ENCODE assay signal across 8 cellular contexts in genomic region chr19:38932425-38933179, GRCh38. TPM values are rescaled to one million over a fixed set of nuclear protein-coding genes. Genes with fewer than 3 reads are reported as not detected.
DNase-seq lines count a peak whose midpoint lies in the region; TF ChIP-seq lines count a peak whose summit lies in the region.

No MANE protein-coding gene starts in this region.

- no peak overlapping the region for H3K9ac ChIP-seq in trophoblast cell (ENCODE audit: low read length)

- no peak overlapping the region for H2AK5ac ChIP-seq in trophoblast cell (ENCODE audit: low read length)

- H3K9me3 ChIP-seq in SJCRH30 (replicated peaks) (peaks cover 4% of the 10 kb centered on the region; the same call in 1 of the 2 replicates), trophoblast cell (ENCODE audit: insufficient read depth, low read depth, low read length) (peaks cover 9% of the 10 kb centered on the region)

- no peak overlapping the region for H4K12ac ChIP-seq in trophoblast cell (ENCODE audit: low read depth, low read length)

- H3K4ac ChIP-seq in trophoblast cell (ENCODE audit: low read depth, low read length): no peak overlapping the region

- no peak overlapping the region for H3K4me3 ChIP-seq in SJCRH30
- H3K4me3 ChIP-seq in trophoblast cell (ENCODE audit: low read depth, low read length): no peak overlapping the region

- H2BK120ac ChIP-seq in trophoblast cell (ENCODE audit: insufficient read depth, low read length, poor library complexity): no peak overlapping the region

- H4K8ac ChIP-seq in trophoblast cell (ENCODE audit: low read depth, low read length): no peak overlapping the region

- peaks cover 10% of the 10 kb centered on the region for H3K79me2 ChIP-seq in trophoblast cell (ENCODE audit: control insufficient read depth, insufficient read depth, low read length, poor library complexity)

- H3K79me1 ChIP-seq in trophoblast cell (ENCODE audit: low read length): peaks cover 8% of the 10 kb centered on the region

- no peak overlapping the region for H3K4me2 ChIP-seq in trophoblast cell (ENCODE audit: low read length)

- no peak overlapping the region for H3K23ac ChIP-seq in trophoblast cell (ENCODE audit: low read length)

- peak; percentile 16 for DNase-seq in AG20443 (ENCODE audit: low spot score)
- no peak for DNase-seq in GM10266 (ENCODE audit: extremely low spot score)
- DNase-seq in SJCRH30: peak; percentile 49 to 67
- peak; percentile 80 for DNase-seq in dermis blood vessel endothelial cell
- DNase-seq in trophoblast cell: peak; percentile 17 to 19
- no peak for DNase-seq in hippocampal formation (lab: John Stamatoyannopoulos, UW)
- DNase-seq in DMS79 (lab: John Stamatoyannopoulos, UW): no peak
- no peak for DNase-seq in activated CD4-positive, CD25-positive, alpha-beta regulatory T cell treated with anti-CD3 and anti-CD28 coated beads, Interleukin-2, amount 50 U/mL, for 72 hours

- H3K36me3 ChIP-seq in SJCRH30 (peaks cover 15% of the 10 kb centered on the region), trophoblast cell (ENCODE audit: control insufficient read depth in 1 of 2, insufficient read depth in 2 of 2, low read length in 2 of 2) (peaks cover 14 to 16% of the 10 kb centered on the region in 2 experiments)

- peak overlapping the region; percentile 3 for H3K18ac ChIP-seq in trophoblast cell (ENCODE audit: low read length)

- H2BK5ac ChIP-seq in trophoblast cell (ENCODE audit: low read depth, low read length, poor library complexity): no peak overlapping the region

- H3K4me1 ChIP-seq in SJCRH30 (no peaks in the 10 kb centered on the region), trophoblast cell (ENCODE audit: control insufficient read depth in 1 of 2, insufficient read depth in 2 of 2, low read length in 2 of 2) (peaks cover 7 to 11% of the 10 kb centered on the region in 2 experiments)

- TF ChIP-seq CTCF in GM10266 (IDR thresholded peaks at IDR 0.05; ENCODE audit: control insufficient read depth, insufficient read depth, low read depth, missing control alignments): peak; percentile 53

- no peak overlapping the region for H2BK12ac ChIP-seq in trophoblast cell (ENCODE audit: low read length)

- WGBS in trophoblast cell (ENCODE audit: extremely low coverage, insufficient coverage, insufficient read length): no CpG with 5 or more reads among the region's 29 CpGs

- H3K27ac ChIP-seq in SJCRH30 (no peak overlapping the region), trophoblast cell (ENCODE audit: low read depth, low read length) (no peak overlapping the region)

- H4K91ac ChIP-seq in trophoblast cell (ENCODE audit: low read depth, low read length): no peak overlapping the region

- H2AFZ ChIP-seq in trophoblast cell (ENCODE audit: insufficient read depth, low read length, poor library complexity): no peak overlapping the region

- H3K27me3 ChIP-seq in SJCRH30 (no peaks in the 10 kb centered on the region), trophoblast cell (ENCODE audit: insufficient read depth, low read length) (no peaks in the 10 kb centered on the region)

- H3K14ac ChIP-seq in trophoblast cell (ENCODE audit: low read length): no peak overlapping the region

RNA-seq across cellular contexts. Expression of gene MRPS12, which starts 1.9 kb away (rescaled TPM):
- total RNA-seq in SJCRH30 (2014; rRNA removed; shearing (Covaris generic)): 54.0 and 63.8 TPM in 2 replicates
- 47.5 and 52.8 TPM in 2 replicates for total RNA-seq in dermis blood vessel endothelial cell
- polyA plus RNA-seq in trophoblast cell (2013): 45.7 and 46.6 TPM in 2 replicates

RNA-seq across cellular contexts. Expression of gene SARS2, which starts 2.0 kb away (rescaled TPM):
- total RNA-seq in SJCRH30 (2014; rRNA removed; shearing (Covaris generic)): 20.0 and 25.7 TPM in 2 replicates
- total RNA-seq in dermis blood vessel endothelial cell: 16.7 and 22.2 TPM in 2 replicates
- 20.4 and 22.1 TPM in 2 replicates for polyA plus RNA-seq in trophoblast cell (2013)

RNA-seq across cellular contexts. Expression of gene CCER2, which starts 20.6 kb away (rescaled TPM):
- total RNA-seq in SJCRH30 (2014; rRNA removed; shearing (Covaris generic)): 0.43 and 0.79 TPM in 2 replicates
- not detected in 2 replicates for total RNA-seq in dermis blood vessel endothelial cell
- polyA plus RNA-seq in trophoblast cell (2013): 0.34 and 0.39 TPM in 2 replicates

RNA-seq across cellular contexts. Expression of gene NFKBIB, which starts 32.8 kb away (rescaled TPM):
- total RNA-seq in SJCRH30 (2014; rRNA removed; shearing (Covaris generic)): 29.5 and 29.7 TPM in 2 replicates
- 10.9 and 21.0 TPM in 2 replicates for total RNA-seq in dermis blood vessel endothelial cell
- polyA plus RNA-seq in trophoblast cell (2013): 19.6 and 21.0 TPM in 2 replicates

RNA-seq across cellular contexts. Expression of gene SIRT2, which starts 33.2 kb away (rescaled TPM):
- total RNA-seq in SJCRH30 (2014; rRNA removed; shearing (Covaris generic)): 42.1 and 44.6 TPM in 2 replicates
- total RNA-seq in dermis blood vessel endothelial cell: 118 and 122 TPM in 2 replicates
- polyA plus RNA-seq in trophoblast cell (2013): 25.5 and 26.1 TPM in 2 replicates

Comparison
In these comparisons a context has a peak if more than half of its experiments do, and no peak if none do; other contexts are left out.
1. DNase-seq: peak in AG20443 (single experiment), SJCRH30 (2 of 2), dermis blood vessel endothelial cell (single experiment) and trophoblast cell (2 of 2); none in GM10266 (single experiment), hippocampal formation (0 of 2), DMS79 (single experiment) and activated CD4-positive, CD25-positive, alpha-beta regulatory T cell treated with anti-CD3 and anti-CD28 coated beads, Interleukin-2, amount 50 U/mL, for 72 hours (single experiment).